In genomic region chr2:181805228-181806038, GRCh38 we compare ENCODE assay signal across 8 cellular contexts.
DNase-seq lines count a peak whose midpoint lies in the region; ATAC-seq, FAIRE-seq and TF ChIP-seq lines count a peak whose summit lies in the region.

No MANE protein-coding gene starts in this region.

- no peaks in the 10 kb centered on the region for H3K9me3 ChIP-seq in K562 (replicated peaks; ENCODE audit: control insufficient read depth, insufficient read depth, low read depth, low read length)
- no peaks in the 10 kb centered on the region for H3K9me3 ChIP-seq in naive thymus-derived CD4-positive, alpha-beta T cell (ENCODE audit: control insufficient read depth in 2 of 3, low read length in 3 of 3)

- H3K9me1 ChIP-seq in K562 (ENCODE audit: control insufficient read depth, insufficient read depth, low read length) = no peaks in the 10 kb centered on the region

- peaks cover 0 to 25% of the 10 kb centered on the region in 2 experiments; a peak in 4 of 5 replicates for H3K4me1 ChIP-seq in K562 (replicated peaks in 1 of 2; ENCODE audit: control insufficient read depth in 2 of 2, insufficient read depth in 2 of 2, low read length in 2 of 2)
- no peaks in the 10 kb centered on the region for H3K4me1 ChIP-seq in naive thymus-derived CD4-positive, alpha-beta T cell (ENCODE audit: control insufficient read depth in 2 of 2, insufficient read depth in 2 of 2, low read length in 2 of 2)

- FAIRE-seq in K562 (lab: Jason Lieb, UNC) = peak; percentile 74

- TF ChIP-seq RAD21 in K562 (CRISPR knock-in tag; conservative IDR thresholded peaks at IDR 0.05 in 1 of 2, IDR thresholded peaks at IDR 0.05 in 1 of 2) = no peak

- CTCF ChIA-PET in Calu3 (lab: Charles Lee) = no interaction called here
- CTCF ChIA-PET in K562 (lab: Yijun Ruan, JAX; ENCODE audit: low intra/inter-chr PET ratio) = no interaction called here
- CTCF ChIA-PET in naive thymus-derived CD4-positive, alpha-beta T cell (lab: Charles Lee) = no interaction called here

- H3K27ac ChIP-seq in K562 (ENCODE audit: extremely low read depth, low read depth, low read length) = peak overlapping the region; percentile 47; the same call in 2 of the 3 replicates
- no peak overlapping the region for H3K27ac ChIP-seq in naive thymus-derived CD4-positive, alpha-beta T cell (ENCODE audit: low read depth, low read length)

- H3K4me3 Mint-ChIP-seq in Calu3 (ENCODE audit: low read depth, unreplicated experiment) = no peak overlapping the region
- H3K4me3 Mint-ChIP-seq in naive thymus-derived CD4-positive, alpha-beta T cell = no peak overlapping the region
- no peak overlapping the region for H3K4me3 Mint-ChIP-seq in immature natural killer cell

- TF ChIP-seq EP300 in K562 (IDR thresholded peaks at IDR 0.05; ENCODE audit: low read length) = no peak

- H4K20me1 ChIP-seq in K562 (replicated peaks; ENCODE audit: control insufficient read depth, insufficient read depth, low read length) = no peaks in the 10 kb centered on the region

- H3K27ac Mint-ChIP-seq in Calu3 (ENCODE audit: unreplicated experiment) = peak overlapping the region; percentile 50
- H3K27ac Mint-ChIP-seq in naive thymus-derived CD4-positive, alpha-beta T cell = no peak overlapping the region
- H3K27ac Mint-ChIP-seq in immature natural killer cell = no peak overlapping the region

- BruUV-seq in Calu3 (replicated peaks; lab: Mats Ljungman, UMichigan) (no TSS peak), K562 (replicated peaks; lab: Mats Ljungman, UMichigan) (no TSS peak)

- H3K27me3 ChIP-seq in K562 (ENCODE audit: control insufficient read depth in 2 of 2, insufficient read depth in 2 of 2, low read length in 2 of 2) = no peaks in the 10 kb centered on the region
- no peaks in the 10 kb centered on the region for H3K27me3 ChIP-seq in naive thymus-derived CD4-positive, alpha-beta T cell (ENCODE audit: control insufficient read depth in 2 of 2, insufficient read depth in 2 of 2, low read length in 2 of 2)

- in situ Hi-C loops in K562 (cut with MboI) = no loop called here

- TF ChIP-seq POLR2A in K562 (conservative IDR thresholded peaks at IDR 0.05) = no peak

- no peak for TF ChIP-seq CTCF in Calu3 (IDR thresholded peaks at IDR 0.05; ENCODE audit: unreplicated experiment)
- TF ChIP-seq CTCF in K562 (IDR thresholded peaks at IDR 0.05 in 2 of 3, conservative IDR thresholded peaks at IDR 0.05 in 1 of 3; ENCODE audit: insufficient read depth in 2 of 3, low read depth in 1 of 3, low read length in 3 of 3) = no peak

- peaks cover 40% of the 10 kb centered on the region for H3K4me1 Mint-ChIP-seq in Calu3 (ENCODE audit: low read depth, unreplicated experiment)
- H3K4me1 Mint-ChIP-seq in naive thymus-derived CD4-positive, alpha-beta T cell = peaks cover 0 to 2% (median 0%) of the 10 kb centered on the region in 7 donors
- no peaks in the 10 kb centered on the region for H3K4me1 Mint-ChIP-seq in immature natural killer cell

- intact Hi-C loops in Calu3 (cut with micrococcal nuclease; ENCODE audit: unreplicated experiment) (no loop called here), K562 (cut with micrococcal nuclease) (no loop called here)
- intact Hi-C loops in naive thymus-derived CD4-positive, alpha-beta T cell (cut with micrococcal nuclease) = no loop called here

- no peaks in the 10 kb centered on the region for H3K27me3 Mint-ChIP-seq in Calu3 (ENCODE audit: unreplicated experiment)
- H3K27me3 Mint-ChIP-seq in naive thymus-derived CD4-positive, alpha-beta T cell = peaks cover 10 to 25% (median 20%) of the 10 kb centered on the region in 5 donors
- H3K27me3 Mint-ChIP-seq in immature natural killer cell (ENCODE audit: low read depth in 3 of 3) = peaks cover 1 to 8% (median 4%) of the 10 kb centered on the region in 3 donors

- POLR2A ChIA-PET in K562 (lab: Yijun Ruan, JAX) = interaction anchor here (1.2 kb wide), 1 partner anchor 8 kb away, joined by 3 read pairs; no protein-coding TSS in a partner anchor
- POLR2A ChIA-PET in naive thymus-derived CD4-positive, alpha-beta T cell (lab: Charles Lee) = no interaction called here

- H2AFZ ChIP-seq in K562 (ENCODE audit: low read depth, low read length) = peak overlapping the region; percentile 96

- H3K9me3 Mint-ChIP-seq in Calu3 (ENCODE audit: low read depth, unreplicated experiment) = peaks cover 11% of the 10 kb centered on the region
- peaks cover 0 to 12% (median 6%) of the 10 kb centered on the region in 11 donors for H3K9me3 Mint-ChIP-seq in naive thymus-derived CD4-positive, alpha-beta T cell
- H3K9me3 Mint-ChIP-seq in immature natural killer cell = peaks cover 0 to 5% (median 0%) of the 10 kb centered on the region in 6 donors

- H3K36me3 ChIP-seq in K562 (ENCODE audit: control insufficient read depth, insufficient read depth, low read length) = no peaks in the 10 kb centered on the region
- H3K36me3 ChIP-seq in naive thymus-derived CD4-positive, alpha-beta T cell (ENCODE audit: control insufficient read depth in 2 of 3, insufficient read depth in 3 of 3, low read length in 3 of 3) = no peaks in the 10 kb centered on the region

- WGBS in K562 (ENCODE audit: insufficient coverage, low coverage, missing lambda C conversion rate) = 0% methylated on average over 3 of the region's 3 CpGs

- H3K4me2 ChIP-seq in K562 (ENCODE audit: insufficient read depth, low read length) = peak overlapping the region; percentile 54

- ATAC-seq in K562 = peak; percentile 80
- peak; percentile 69 for ATAC-seq in naive thymus-derived CD4-positive, alpha-beta T cell

- H3K4me3 ChIP-seq in K562 = no peak overlapping the region
- H3K4me3 ChIP-seq in naive thymus-derived CD4-positive, alpha-beta T cell (ENCODE audit: low read length) = no peak overlapping the region

- DNase-seq in Calu3 (no peak), LHCN-M2 (ENCODE audit: low read depth) (peak; percentile 88), K562 (ENCODE audit: extremely low read depth in 1 of 4, low spot score in 3 of 4) (peak in 1 of 4 experiments; percentile 52), NCI-H2081 (lab: John Stamatoyannopoulos, UW) (no peak), retina (no peak), NCI-H748 treated with DMSO at 0.1 percent for 48 hours (lab: John Stamatoyannopoulos, UW) (no peak), immature natural killer cell (no peak)
- no peak for DNase-seq in naive thymus-derived CD4-positive, alpha-beta T cell

- peak overlapping the region in 1 of 2 experiments; percentile 16; a peak in 1 of 4 replicates for H3K9ac ChIP-seq in K562 (ENCODE audit: insufficient read depth in 1 of 2, low read depth in 2 of 2, low read length in 2 of 2)

- H3K79me2 ChIP-seq in K562 (ENCODE audit: control insufficient read depth, insufficient read depth, low read length) = no peaks in the 10 kb centered on the region

- H3K36me3 Mint-ChIP-seq in Calu3 (ENCODE audit: insufficient read depth, unreplicated experiment) (no peaks in the 10 kb centered on the region), immature natural killer cell (no peaks in the 10 kb centered on the region)
- peaks cover 0 to 5% (median 4%) of the 10 kb centered on the region in 5 donors for H3K36me3 Mint-ChIP-seq in naive thymus-derived CD4-positive, alpha-beta T cell

TF ChIP-seq in K562, 482 proteins besides CTCF, POLR2A, EP300 and RAD21 (continues in another document):
- no peak; the same call in 1 of the 2 replicates for TF ChIP-seq FOSL1 (tag; conservative IDR thresholded peaks at IDR 0.05)
- TF ChIP-seq MAFG (tag; conservative IDR thresholded peaks at IDR 0.05) = no peak
- TF ChIP-seq RBM39 (optimal IDR thresholded peaks at IDR 0.05; ENCODE audit: low read depth, low read length) = no peak
- TF ChIP-seq MYC (IDR thresholded peaks at IDR 0.05; ENCODE audit: low read depth, low read length) = no peak
- no peak for TF ChIP-seq MYC (CRISPR knock-in tag; IDR thresholded peaks at IDR 0.05; ENCODE audit: borderline replicate concordance, low read depth)
- no peak for TF ChIP-seq XRCC4 (IDR thresholded peaks at IDR 0.05; ENCODE audit: extremely low read depth, insufficient read depth, insufficient read length)
- no peak for TF ChIP-seq PHTF2 (CRISPR knock-in tag; IDR thresholded peaks at IDR 0.05)
- no peak for TF ChIP-seq ZNF184 (CRISPR knock-in tag; IDR thresholded peaks at IDR 0.05)
- TF ChIP-seq NEUROD1 (IDR thresholded peaks at IDR 0.05; ENCODE audit: borderline replicate concordance, low read depth, low read length, partially characterized antibody) = no peak
- TF ChIP-seq ETS2 (tag; IDR thresholded peaks at IDR 0.05; ENCODE audit: borderline replicate concordance, poor library complexity, severe bottlenecking) = no peak
- TF ChIP-seq NFXL1 (CRISPR knock-in tag; IDR thresholded peaks at IDR 0.05) = no peak
- no peak for TF ChIP-seq ARHGAP35 (IDR thresholded peaks at IDR 0.05; ENCODE audit: partially characterized antibody)
- TF ChIP-seq GABPB2 (CRISPR knock-in tag; conservative IDR thresholded peaks at IDR 0.05) = no peak
- TF ChIP-seq BCLAF1 (IDR thresholded peaks at IDR 0.05; ENCODE audit: borderline replicate concordance in 1 of 2, control insufficient read depth in 1 of 2, low read depth in 2 of 2, low read length in 1 of 2) = no peak
- TF ChIP-seq U2AF2 (optimal IDR thresholded peaks at IDR 0.05; ENCODE audit: low read depth, low read length) = no peak
- TF ChIP-seq KDM5B (IDR thresholded peaks at IDR 0.05; ENCODE audit: insufficient replicate concordance, low read depth, low read length) = no peak
- TF ChIP-seq CREM (IDR thresholded peaks at IDR 0.05; ENCODE audit: low read depth) = peak; percentile 20; the same call in 1 of the 2 replicates
